In the genomic region with DNA sequence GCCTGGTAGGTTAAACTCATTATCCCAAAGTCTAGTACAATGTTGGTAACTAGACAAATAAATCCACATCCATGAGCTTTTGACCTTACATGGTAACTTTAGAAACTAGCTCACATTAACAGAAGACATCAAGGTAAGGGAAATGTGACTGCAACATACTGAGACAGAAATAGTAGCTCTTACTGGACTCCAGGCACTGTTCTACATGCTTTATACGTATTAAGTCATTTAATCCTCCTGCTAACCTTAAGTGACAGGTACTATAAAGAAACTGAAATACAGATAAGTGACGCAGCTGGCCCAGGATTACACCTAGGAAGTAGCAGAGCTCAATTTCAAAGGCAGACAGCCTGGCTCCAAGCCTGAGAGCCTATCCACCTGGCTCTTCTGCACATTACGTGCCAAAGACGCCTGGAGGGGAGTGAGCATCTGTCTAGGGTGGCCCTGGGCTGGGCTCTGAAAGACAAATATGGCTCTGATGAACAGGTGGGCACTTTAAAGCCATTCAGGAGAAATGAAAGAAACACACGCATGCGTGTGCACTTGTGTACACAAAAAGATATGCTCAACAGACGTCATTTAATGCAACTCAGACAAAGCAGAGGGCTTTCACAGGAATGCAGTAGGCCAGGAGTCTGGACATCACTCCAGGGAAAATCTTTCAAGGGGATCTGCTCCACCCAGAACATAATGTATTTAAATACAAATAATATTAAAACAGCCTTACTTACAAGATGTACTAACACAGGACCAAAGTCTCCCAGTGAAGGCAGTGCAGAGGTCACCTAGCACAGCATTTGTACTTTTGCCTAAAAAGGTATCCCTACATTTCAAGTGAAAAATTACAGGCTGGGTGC, we compare ENCODE assay signal across 9 cellular contexts. TPM values are rescaled to one million over a fixed set of nuclear protein-coding genes. Genes with fewer than 3 reads are reported as not detected.
DNase-seq lines count a peak whose midpoint lies in the region; ATAC-seq and TF ChIP-seq lines count a peak whose summit lies in the region.
"Had no signal": no experiment of that assay in that cellular context is flagged by ENCODE, and none has a peak within 500 bp of the region (broad histone marks: within the 10 kb centered on the region; RNA-seq: fewer than 3 reads in every experiment).

No MANE protein-coding gene starts in this region.

- peaks cover 4% of the 10 kb centered on the region for H3K36me3 Mint-ChIP-seq in neural crest cell (ENCODE audit: low read depth)

- no peak overlapping the region for H3K4me3 ChIP-seq in adrenal gland
- no peak overlapping the region for H3K4me3 ChIP-seq in A673 (ENCODE audit: low read depth, low read length, poor library complexity, severe bottlenecking)

- H3K4me1 ChIP-seq in adrenal gland (replicated peaks in 1 of 2) (peaks cover 32 to 60% of the 10 kb centered on the region in 2 donors), A673 (ENCODE audit: insufficient read depth, low read length, poor library complexity, severe bottlenecking) (peaks cover 9% of the 10 kb centered on the region)

- DNase-seq in DMS153 treated with DMSO at 0.1 percent for 48 hours (lab: John Stamatoyannopoulos, UW; ENCODE audit: unreplicated experiment) (peak; percentile 94), NCI-H2081 treated with DMSO at 0.1 percent for 48 hours (lab: John Stamatoyannopoulos, UW) (peak; percentile 90), adrenal gland (peak in 1 of 7 donors; percentile 76), neural crest cell (ENCODE audit: low read depth, low spot score) (no peak), A673 (ENCODE audit: low spot score) (no peak), OCI-M1 (lab: John Stamatoyannopoulos, UW) (no peak)
- DNase-seq: stimulated activated CD4-positive, alpha-beta T cell treated with anti-CD3 and anti-CD28 coated beads, Interleukin-12 subunit alpha, Interleukin-12 subunit beta, amount 100 ng/mL, for 4 hours had no signal

- H3K4me1 Mint-ChIP-seq in neural crest cell, result peaks cover 55% of the 10 kb centered on the region

- H3K9me3 Mint-ChIP-seq in neural crest cell, result no peaks in the 10 kb centered on the region

- intact Hi-C loops in adrenal gland (cut with DNase I) (no loop called here), A673 (cut with micrococcal nuclease; ENCODE audit: unreplicated experiment) (loop anchor here (10.0 kb wide), 1 partner anchor 272 kb away; no protein-coding TSS in a partner anchor)

- TF ChIP-seq CTCF in adrenal gland (IDR thresholded peaks at IDR 0.05) (no peak), neural crest cell (conservative IDR thresholded peaks at IDR 0.05) (no peak), A673 (conservative IDR thresholded peaks at IDR 0.05; ENCODE audit: low read depth, low read length) (no peak)

- H3K27ac Mint-ChIP-seq in neural crest cell (ENCODE audit: unreplicated experiment), result no peak overlapping the region

- H3K36me3 ChIP-seq in adrenal gland (replicated peaks in 1 of 2), result no peaks in the 10 kb centered on the region
- H3K36me3 ChIP-seq in A673 (ENCODE audit: insufficient read depth, low read length, poor library complexity, severe bottlenecking), result peaks cover 17% of the 10 kb centered on the region

- H3K9me3 ChIP-seq in adrenal gland (replicated peaks in 1 of 3) (no peaks in the 10 kb centered on the region), A673 (ENCODE audit: low read depth, low read length, poor library complexity, severe bottlenecking) (no peaks in the 10 kb centered on the region)

- POLR2A ChIA-PET in A673 (lab: Charles Lee; ENCODE audit: low non-redundant PET), result no interaction called here

- ATAC-seq in HG02571 (IDR thresholded peaks at IDR 0.05; ENCODE audit: unreplicated experiment), result no peak
- ATAC-seq in GM21619 (IDR thresholded peaks at IDR 0.05; ENCODE audit: unreplicated experiment), result no peak

- no peaks in the 10 kb centered on the region for H3K27me3 Mint-ChIP-seq in neural crest cell (ENCODE audit: low read depth)

- 70 to 77% (median 73%) methylated on average over 7 of the region's 7 CpGs for WGBS in adrenal gland, 4 donors

- BruUV-seq in A673 (replicated peaks; lab: Mats Ljungman, UMichigan), result no TSS peak

- H3K27me3 ChIP-seq in adrenal gland, result no peaks in the 10 kb centered on the region
- H3K27me3 ChIP-seq in A673 (replicated peaks; ENCODE audit: insufficient read depth, low read depth, low read length, poor library complexity), result no peaks in the 10 kb centered on the region

- CTCF ChIA-PET in A673 (lab: Charles Lee), result no interaction called here

- H3K4me3 Mint-ChIP-seq in neural crest cell, result peak overlapping the region; percentile 72

- TF ChIP-seq POLR2A in adrenal gland (IDR thresholded peaks at IDR 0.05), result no peak

- peak overlapping the region in 4 of 5 donors; percentile 2 to 96 (median 29) for H3K27ac ChIP-seq in adrenal gland
- no peak overlapping the region for H3K27ac ChIP-seq in A673 (ENCODE audit: low read depth, low read length, poor library complexity, severe bottlenecking)

RNA-seq across cellular contexts. Expression of a gene that starts 4.4 kb away (rescaled TPM):
- total RNA-seq in adrenal gland (10 to 100 TPM; 32.1 to 61.3 (median 43.0) TPM), neural crest cell (66.5 and 74.6 TPM in 2 replicates), A673 (2021) (65.0 and 67.2 TPM in 2 replicates)
- 10 to 100 TPM; 31.1 to 83.9 (median 35.9) TPM for polyA plus RNA-seq in adrenal gland

RNA-seq across cellular contexts. Expression of a gene that starts 50.0 kb away (rescaled TPM):
- total RNA-seq in adrenal gland, result 10 to 100 TPM; 33.5 to 68.4 (median 48.1) TPM
- 10 to 100 TPM; 51.2 to 78.1 (median 57.4) TPM for polyA plus RNA-seq in adrenal gland
- 16.9 and 18.5 TPM in 2 replicates for total RNA-seq in neural crest cell
- total RNA-seq in A673 (2021), result 17.0 and 17.6 TPM in 2 replicates

RNA-seq across cellular contexts. Expression of a gene that starts 58.7 kb away (rescaled TPM):
- total RNA-seq in adrenal gland (100 to 1,000 TPM in 7 of 8 donors, 10 to 100 TPM in 1; 90.6 to 511 (median 124) TPM), neural crest cell (199 and 205 TPM in 2 replicates), A673 (2021) (313 and 365 TPM in 2 replicates)
- polyA plus RNA-seq in adrenal gland, result 100 to 1,000 TPM in 1 of 3 donors, 10 to 100 TPM in 2; 40.1 to 364 (median 43.1) TPM

Comparison
In these comparisons a context has a peak if more than half of its experiments do, and no peak if none do; other contexts are left out.
1. DNase-seq: peak in DMS153 treated with DMSO at 0.1 percent for 48 hours (single experiment) and NCI-H2081 treated with DMSO at 0.1 percent for 48 hours (single experiment); none in neural crest cell (single experiment), A673 (single experiment) and OCI-M1 (single experiment).